In genomic region chr1:201172336-201172735, GRCh38 we compare ENCODE assay signal across 1 cellular context.
TF ChIP-seq lines count a peak whose summit lies in the region.

No MANE protein-coding gene starts in this region.

TF ChIP-seq in WTC11, 78 proteins besides CTCF, POLR2A, EP300 and RAD21:
- no peak for TF ChIP-seq ZNF281 (CRISPR knock-in tag; IDR thresholded peaks at IDR 0.05)
- no peak for TF ChIP-seq ETV6 (CRISPR knock-in tag; IDR thresholded peaks at IDR 0.05)
- TF ChIP-seq CREB1 (CRISPR knock-in tag; IDR thresholded peaks at IDR 0.05) = no peak
- TF ChIP-seq E2F4 (CRISPR knock-in tag; IDR thresholded peaks at IDR 0.05; ENCODE audit: borderline replicate concordance, low read depth) = no peak
- no peak for TF ChIP-seq TEAD1 (CRISPR knock-in tag; IDR thresholded peaks at IDR 0.05)
- no peak for TF ChIP-seq ZNF317 (CRISPR knock-in tag; IDR thresholded peaks at IDR 0.05; ENCODE audit: borderline replicate concordance, low read depth)
- no peak for TF ChIP-seq CBFB (CRISPR knock-in tag; IDR thresholded peaks at IDR 0.05; ENCODE audit: low read depth)
- TF ChIP-seq USF1 (CRISPR knock-in tag; IDR thresholded peaks at IDR 0.05) = no peak
- TF ChIP-seq ZNF121 (CRISPR knock-in tag; IDR thresholded peaks at IDR 0.05) = no peak
- no peak for TF ChIP-seq RELA (CRISPR knock-in tag; IDR thresholded peaks at IDR 0.05; ENCODE audit: borderline replicate concordance)
- no peak for TF ChIP-seq GTF2I (CRISPR knock-in tag; conservative IDR thresholded peaks at IDR 0.05)
- TF ChIP-seq ZNF425 (CRISPR knock-in tag; conservative IDR thresholded peaks at IDR 0.05) = no peak
- no peak for TF ChIP-seq FOXP4 (CRISPR knock-in tag; IDR thresholded peaks at IDR 0.05)
- no peak for TF ChIP-seq NFE2L1 (CRISPR knock-in tag; IDR thresholded peaks at IDR 0.05)
- no peak for TF ChIP-seq AFF4 (CRISPR knock-in tag; IDR thresholded peaks at IDR 0.05; ENCODE audit: borderline replicate concordance)
TF ChIP-seq in WTC11: peak in this region for 0.
